ENCODE assay signal across 9 cellular contexts in genomic region chr11:121557348-121557747, GRCh38.
DNase-seq lines count a peak whose midpoint lies in the region; ATAC-seq and TF ChIP-seq lines count a peak whose summit lies in the region.
"Had no signal": no experiment of that assay in that cellular context is flagged by ENCODE, and none has a peak within 500 bp of the region (broad histone marks: within the 10 kb centered on the region; RNA-seq: fewer than 3 reads in every experiment).

No MANE protein-coding gene starts in this region.

- intact Hi-C loops in CD4-positive, alpha-beta memory T cell (cut with micrococcal nuclease), result no loop called here
- intact Hi-C loops in sigmoid colon (cut with DNase I), result no loop called here

- H3K4me3 Mint-ChIP-seq in CD4-positive, alpha-beta memory T cell, result no peak overlapping the region

- H3K27ac Mint-ChIP-seq in CD4-positive, alpha-beta memory T cell, result peak overlapping the region in 5 of 7 donors; percentile 37 to 89 (median 57)

- 68 to 85% methylated on average over 8 of the region's 8 CpGs for WGBS in sigmoid colon, 2 donors

- peaks cover 91% of the 10 kb centered on the region for H3K36me3 ChIP-seq in CD4-positive, alpha-beta memory T cell (ENCODE audit: insufficient read depth, low read length)
- peaks cover 0 to 49% (median 3%) of the 10 kb centered on the region in 4 donors for H3K36me3 ChIP-seq in sigmoid colon

- no peaks in the 10 kb centered on the region for H3K4me1 ChIP-seq in CD4-positive, alpha-beta memory T cell (ENCODE audit: insufficient read depth, low read length)
- H3K4me1 ChIP-seq in sigmoid colon, result no peaks in the 10 kb centered on the region

- POLR2A ChIA-PET in CD4-positive, alpha-beta memory T cell (lab: Charles Lee; ENCODE audit: partially characterized antibody), result interaction anchor here (1.1 to 1.5 kb wide), 2 partner anchors 50 to 107 kb away, joined by 3 to 4 read pairs; no protein-coding TSS in a partner anchor

- CTCF ChIA-PET in CD4-positive, alpha-beta memory T cell (lab: Charles Lee; ENCODE audit: partially characterized antibody), result interaction anchor here (1.3 kb wide), 1 partner anchor 10 kb away, joined by 5 read pairs; no protein-coding TSS in a partner anchor

- H3K27ac ChIP-seq in CD4-positive, alpha-beta memory T cell (ENCODE audit: low read depth, low read length), result no peak overlapping the region
- H3K27ac ChIP-seq in sigmoid colon, result no peak overlapping the region

- peaks cover 76 to 94% of the 10 kb centered on the region in 2 donors for H3K36me3 Mint-ChIP-seq in CD4-positive, alpha-beta memory T cell

- H3K9me3 ChIP-seq in CD4-positive, alpha-beta memory T cell (ENCODE audit: control insufficient read depth in 1 of 2, low read length in 2 of 2), result no peaks in the 10 kb centered on the region
- no peaks in the 10 kb centered on the region for H3K9me3 ChIP-seq in sigmoid colon

- no peak overlapping the region for H3K4me3 ChIP-seq in CD4-positive, alpha-beta memory T cell (ENCODE audit: low read length in 2 of 2)
- H3K4me3 ChIP-seq in sigmoid colon, result no peak overlapping the region

- no peaks in the 10 kb centered on the region for H3K27me3 Mint-ChIP-seq in CD4-positive, alpha-beta memory T cell

- no peak for TF ChIP-seq EP300 in sigmoid colon (IDR thresholded peaks at IDR 0.05)

- ATAC-seq in GM19025 (IDR thresholded peaks at IDR 0.05; ENCODE audit: low read depth, unreplicated experiment) (peak; percentile 77), HG03025 (IDR thresholded peaks at IDR 0.05; ENCODE audit: low FRiP score, unreplicated experiment) (peak; percentile 59)

- no peak for TF ChIP-seq POLR2A in sigmoid colon (IDR thresholded peaks at IDR 0.05)

- H3K9me3 Mint-ChIP-seq in CD4-positive, alpha-beta memory T cell, result no peaks in the 10 kb centered on the region

- DNase-seq in CD4-positive, alpha-beta memory T cell, result no peak
- DNase-seq in RPMI7951 (ENCODE audit: low read depth), result peak; percentile 28
- DNase-seq in stimulated activated CD4-positive, alpha-beta T cell treated with anti-CD3 and anti-CD28 coated beads, Interleukin-4, amount 100 ng/mL, for 1 hour, result no peak
- DNase-seq in NCI-H748 treated with DMSO at 0.1 percent for 48 hours (lab: John Stamatoyannopoulos, UW), result no peak
- DNase-seq in activated gamma-delta T cell (lab: John Stamatoyannopoulos, UW), result no peak
- DNase-seq in sigmoid colon, result no peak
- DNase-seq: Calu3 had no signal

- no peak for TF ChIP-seq CTCF in sigmoid colon (IDR thresholded peaks at IDR 0.05)

- no peaks in the 10 kb centered on the region for H3K27me3 ChIP-seq in CD4-positive, alpha-beta memory T cell (ENCODE audit: insufficient read depth, low read length)
- no peaks in the 10 kb centered on the region for H3K27me3 ChIP-seq in sigmoid colon

- H3K4me1 Mint-ChIP-seq in CD4-positive, alpha-beta memory T cell, result peaks cover 18 to 54% (median 20%) of the 10 kb centered on the region in 4 donors
